In genomic region chr12:107684029-107684790, GRCh38 we compare ENCODE assay signal across 8 cellular contexts. TPM values are rescaled to one million over a fixed set of nuclear protein-coding genes. Genes with fewer than 3 reads are reported as not detected.
DNase-seq lines count a peak whose midpoint lies in the region; ATAC-seq and TF ChIP-seq lines count a peak whose summit lies in the region.

No MANE protein-coding gene starts in this region.

- peak overlapping the region; percentile 73; the same call in 1 of the 2 replicates for H3K4me3 ChIP-seq in BLaER1
- H3K4me3 ChIP-seq in HEK293 (ENCODE audit: low read depth, low read length) = no peak overlapping the region
- H3K4me3 ChIP-seq in lower lobe of right lung = peak overlapping the region; percentile 95

- H3K4me3 Mint-ChIP-seq in activated T-helper 17 cell treated with anti-CD3 and anti-CD28 coated beads, Interleukin-2, amount 50 U/mL, for 72 hours = peak overlapping the region; percentile 96

- H3K9ac ChIP-seq in BLaER1 = no peak overlapping the region; the same call in 1 of the 2 replicates

- peak overlapping the region; percentile 99 for H3K27ac Mint-ChIP-seq in activated T-helper 17 cell treated with anti-CD3 and anti-CD28 coated beads, Interleukin-2, amount 50 U/mL, for 72 hours

- H3K4me1 Mint-ChIP-seq in activated T-helper 17 cell treated with anti-CD3 and anti-CD28 coated beads, Interleukin-2, amount 50 U/mL, for 72 hours = peaks cover 22% of the 10 kb centered on the region

- POLR2A ChIA-PET in HEK293 (lab: Yijun Ruan, JAX) = no interaction called here

- H3K27me3 Mint-ChIP-seq in activated T-helper 17 cell treated with anti-CD3 and anti-CD28 coated beads, Interleukin-2, amount 50 U/mL, for 72 hours = peaks cover 3% of the 10 kb centered on the region

- H3K36me3 Mint-ChIP-seq in activated T-helper 17 cell treated with anti-CD3 and anti-CD28 coated beads, Interleukin-2, amount 50 U/mL, for 72 hours (ENCODE audit: low read depth) = peaks cover 37% of the 10 kb centered on the region

- CTCF ChIA-PET in HEK293 (lab: Yijun Ruan, JAX) = interaction anchor here (0.6 to 1.5 kb wide), 2 partner anchors 8 to 13 kb away, joined by 3 to 15 read pairs; no protein-coding TSS in a partner anchor

- H3K9me3 ChIP-seq in BLaER1 (no peaks in the 10 kb centered on the region), HEK293 (ENCODE audit: control insufficient read depth, insufficient read depth, low read depth, low read length) (no peaks in the 10 kb centered on the region), lower lobe of right lung (no peaks in the 10 kb centered on the region)

- H4K20me1 ChIP-seq in BLaER1 = peaks cover 7% of the 10 kb centered on the region; the same call in 1 of the 2 replicates

- TF ChIP-seq CTCF in HEK293 (tag by site-specific recombination; IDR thresholded peaks at IDR 0.05) = no peak
- no peak for TF ChIP-seq CTCF in lower lobe of right lung (IDR thresholded peaks at IDR 0.05)

- peaks cover 23% of the 10 kb centered on the region for H3K4me1 ChIP-seq in BLaER1
- peaks cover 4% of the 10 kb centered on the region; the same call in 1 of the 2 replicates for H3K4me1 ChIP-seq in HEK293 (ENCODE audit: control insufficient read depth, insufficient read depth, low read length)
- peaks cover 22% of the 10 kb centered on the region for H3K4me1 ChIP-seq in lower lobe of right lung

- no peak for ATAC-seq in activated T-helper 17 cell treated with anti-CD3 and anti-CD28 coated beads, Interleukin-2, amount 50 U/mL, for 72 hours (replicated peaks)
- ATAC-seq in lower lobe of right lung = no peak

- no peaks in the 10 kb centered on the region for H3K27me3 ChIP-seq in BLaER1
- H3K27me3 ChIP-seq in lower lobe of right lung (ENCODE audit: low read depth) = no peaks in the 10 kb centered on the region

- H3K4me2 ChIP-seq in BLaER1 = peak overlapping the region; percentile 93

- no peaks in the 10 kb centered on the region for H3K9me3 Mint-ChIP-seq in activated T-helper 17 cell treated with anti-CD3 and anti-CD28 coated beads, Interleukin-2, amount 50 U/mL, for 72 hours

- intact Hi-C loops in lower lobe of right lung (cut with DNase I) = no loop called here

- no peak overlapping the region for H3K27ac ChIP-seq in BLaER1
- H3K27ac ChIP-seq in HEK293 (ENCODE audit: extremely low read depth, low read depth, low read length) = no peak overlapping the region
- no peak overlapping the region for H3K27ac ChIP-seq in lower lobe of right lung

- H3K36me3 ChIP-seq in BLaER1 = peaks cover 18% of the 10 kb centered on the region
- H3K36me3 ChIP-seq in HEK293 (ENCODE audit: control insufficient read depth in 2 of 2, insufficient read depth in 1 of 2, low read length in 2 of 2) = peaks cover 10 to 13% of the 10 kb centered on the region in 2 experiments
- peaks cover 10% of the 10 kb centered on the region for H3K36me3 ChIP-seq in lower lobe of right lung

- DNase-seq in lower lobe of right lung (no peak), mucosa of gallbladder (ENCODE audit: low spot score) (no peak), GF-D8 (lab: John Stamatoyannopoulos, UW) (no peak), NCI-H128 (lab: John Stamatoyannopoulos, UW; ENCODE audit: unreplicated experiment) (no peak)
- no peak for DNase-seq in stimulated activated CD4-positive, alpha-beta T cell treated with anti-CD3 and anti-CD28 coated beads, Interleukin-4, amount 100 ng/mL, for 24 hours

TF ChIP-seq in HEK293, 187 proteins besides CTCF, POLR2A, EP300 and RAD21:
- TF ChIP-seq ZFHX2 (tag by site-specific recombination; conservative IDR thresholded peaks at IDR 0.05) (peak; percentile 76), EGR2 (tag by site-specific recombination; IDR thresholded peaks at IDR 0.05; ENCODE audit: low read depth) (peak; percentile 74), ZNF48 (tag by site-specific recombination; IDR thresholded peaks at IDR 0.05) (no peak), ZNF366 (tag by site-specific recombination; conservative IDR thresholded peaks at IDR 0.05) (no peak), ZNF223 (tag by site-specific recombination; IDR thresholded peaks at IDR 0.05) (no peak), HOXD13 (CRISPR knock-in tag; IDR thresholded peaks at IDR 0.05; ENCODE audit: borderline replicate concordance) (no peak), ZNF585B (tag by site-specific recombination; IDR thresholded peaks at IDR 0.05) (no peak), AEBP2 (tag by site-specific recombination; IDR thresholded peaks at IDR 0.05; ENCODE audit: borderline replicate concordance) (no peak), GLIS1 (tag by site-specific recombination; IDR thresholded peaks at IDR 0.05) (no peak), SP3 (tag by site-specific recombination; IDR thresholded peaks at IDR 0.05) (no peak), WT1 (tag by site-specific recombination; IDR thresholded peaks at IDR 0.05) (peak; percentile 83), ZNF76 (tag by site-specific recombination; IDR thresholded peaks at IDR 0.05; ENCODE audit: borderline replicate concordance, low read depth) (no peak), ZNF544 (tag by site-specific recombination; IDR thresholded peaks at IDR 0.05) (no peak), MEIS1 (CRISPR knock-in tag; IDR thresholded peaks at IDR 0.05; ENCODE audit: borderline replicate concordance) (no peak), MZF1 (tag by site-specific recombination; IDR thresholded peaks at IDR 0.05; ENCODE audit: borderline replicate concordance) (no peak), ZBTB10 (tag by site-specific recombination; IDR thresholded peaks at IDR 0.05) (no peak), ZBTB8A (tag by site-specific recombination; IDR thresholded peaks at IDR 0.05) (no peak), HIC1 (tag by site-specific recombination; IDR thresholded peaks at IDR 0.05) (no peak)
- TF ChIP-seq, protein P1, sequence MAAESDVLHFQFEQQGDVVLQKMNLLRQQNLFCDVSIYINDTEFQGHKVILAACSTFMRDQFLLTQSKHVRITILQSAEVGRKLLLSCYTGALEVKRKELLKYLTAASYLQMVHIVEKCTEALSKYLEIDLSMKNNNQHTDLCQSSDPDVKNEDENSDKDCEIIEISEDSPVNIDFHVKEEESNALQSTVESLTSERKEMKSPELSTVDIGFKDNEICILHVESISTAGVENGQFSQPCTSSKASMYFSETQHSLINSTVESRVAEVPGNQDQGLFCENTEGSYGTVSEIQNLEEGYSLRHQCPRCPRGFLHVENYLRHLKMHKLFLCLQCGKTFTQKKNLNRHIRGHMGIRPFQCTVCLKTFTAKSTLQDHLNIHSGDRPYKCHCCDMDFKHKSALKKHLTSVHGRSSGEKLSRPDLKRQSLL (tag by site-specific recombination; IDR thresholded peaks at IDR 0.05) = no peak
TF ChIP-seq in HEK293: peak in this region for 3.

RNA-seq across cellular contexts. Expression of gene PWP1, which starts 1.4 kb away (rescaled TPM):
- total RNA-seq in activated T-helper 17 cell treated with anti-CD3 and anti-CD28 coated beads, Interleukin-2, amount 50 U/mL, for 72 hours = 10 to 100 TPM; 40.2 to 72.3 TPM
- total RNA-seq in lower lobe of right lung (24.8 TPM), mucosa of gallbladder (22.7 TPM)
